Comparison of ENCODE assay signal across 21 cellular contexts in genomic region chr7:70727861-70728260, GRCh38.
DNase-seq lines count a peak whose midpoint lies in the region; ATAC-seq and TF ChIP-seq lines count a peak whose summit lies in the region.
"Had no signal": no experiment of that assay in that cellular context is flagged by ENCODE, and none has a peak within 500 bp of the region (broad histone marks: within the 10 kb centered on the region; RNA-seq: fewer than 3 reads in every experiment).

No MANE protein-coding gene starts in this region.

- H3K36me3 Mint-ChIP-seq in natural killer cell, result no peaks in the 10 kb centered on the region
- H3K36me3 Mint-ChIP-seq in natural killer cell treated with Interleukin-12 subunit alpha and Interleukin-12 subunit beta and Interleukin-15 and Interleukin-18, amount 100 ng/mL, for 72 hours, result no peaks in the 10 kb centered on the region
- no peaks in the 10 kb centered on the region for H3K36me3 Mint-ChIP-seq in activated T-helper 17 cell treated with anti-CD3 and anti-CD28 coated beads, Interleukin-2, amount 50 U/mL, for 72 hours (ENCODE audit: low read depth)
- H3K36me3 Mint-ChIP-seq in activated naive CD8-positive, alpha-beta T cell treated with anti-CD3 and anti-CD28 coated beads, Interleukin-2, amount 50 U/mL, for 24 hours (ENCODE audit: low read depth), result peaks cover 1% of the 10 kb centered on the region

- intact Hi-C loops in natural killer cell (cut with micrococcal nuclease), result no loop called here

- H3K9me3 Mint-ChIP-seq in natural killer cell, result no peaks in the 10 kb centered on the region
- no peaks in the 10 kb centered on the region for H3K9me3 Mint-ChIP-seq in natural killer cell treated with Interleukin-12 subunit alpha and Interleukin-12 subunit beta and Interleukin-15 and Interleukin-18, amount 100 ng/mL, for 72 hours
- peaks cover 3% of the 10 kb centered on the region for H3K9me3 Mint-ChIP-seq in activated T-helper 17 cell treated with anti-CD3 and anti-CD28 coated beads, Interleukin-2, amount 50 U/mL, for 72 hours
- H3K9me3 Mint-ChIP-seq in activated naive CD8-positive, alpha-beta T cell treated with anti-CD3 and anti-CD28 coated beads, Interleukin-2, amount 50 U/mL, for 24 hours, result peaks cover 4% of the 10 kb centered on the region

- peaks cover 32% of the 10 kb centered on the region for H3K36me3 ChIP-seq in iPS-20b (ENCODE audit: insufficient read depth, low read depth, low read length)
- H3K36me3 ChIP-seq: Peyer's patch had no signal

- H3K4me1 ChIP-seq in iPS-20b (ENCODE audit: insufficient read depth, low read length), result peaks cover 40% of the 10 kb centered on the region

- no peak for DNase-seq in natural killer cell
- no peak for DNase-seq in natural killer cell treated with Interleukin-12 subunit alpha and Interleukin-12 subunit beta and Interleukin-15 and Interleukin-18, amount 100 ng/mL, for 72 hours (ENCODE audit: low spot score)
- DNase-seq in NCI-H1105 (lab: John Stamatoyannopoulos, UW), result no peak
- no peak for DNase-seq in activated naive CD8-positive, alpha-beta T cell treated with anti-CD3 and anti-CD28 coated beads, Interleukin-2, amount 50 U/mL, for 24 hours
- no peak for DNase-seq in NCI-H1105 treated with DMSO at 0.1 percent for 48 hours (lab: John Stamatoyannopoulos, UW)
- no peak for DNase-seq in glomerular visceral epithelial cell (ENCODE audit: extremely low spot score)
- DNase-seq: 8988T; COR-L47; DMS 273 treated with DMSO at 0.1 percent for 48 hours; GDM1; KG1; MV-4-11; NCI-H1417 treated with DMSO at 0.1 percent for 48 hours; NCI-H2029; NCI-H2171 treated with DMSO at 0.1 percent for 48 hours; NCI-H446; NCI-H526 treated with DMSO at 0.1 percent for 48 hours; NK-92 treated with Interleukin-12 subunit alpha and Interleukin-12 subunit beta, amount 100 ng/mL, for 24 hours; Peyer's patch had no signal

- H3K27ac Mint-ChIP-seq in natural killer cell, result peak overlapping the region; percentile 45 to 63
- peak overlapping the region in 1 of 2 donors; percentile 62 for H3K27ac Mint-ChIP-seq in natural killer cell treated with Interleukin-12 subunit alpha and Interleukin-12 subunit beta and Interleukin-15 and Interleukin-18, amount 100 ng/mL, for 72 hours
- no peak overlapping the region for H3K27ac Mint-ChIP-seq in activated T-helper 17 cell treated with anti-CD3 and anti-CD28 coated beads, Interleukin-2, amount 50 U/mL, for 72 hours
- no peak overlapping the region for H3K27ac Mint-ChIP-seq in activated naive CD8-positive, alpha-beta T cell treated with anti-CD3 and anti-CD28 coated beads, Interleukin-2, amount 50 U/mL, for 24 hours

- peak overlapping the region; percentile 42 for H3K27ac ChIP-seq in iPS-20b (ENCODE audit: low read length)
- H3K27ac ChIP-seq: Peyer's patch had no signal

- H3K27me3 Mint-ChIP-seq in natural killer cell (ENCODE audit: low read depth in 2 of 2), result no peaks in the 10 kb centered on the region
- no peaks in the 10 kb centered on the region for H3K27me3 Mint-ChIP-seq in natural killer cell treated with Interleukin-12 subunit alpha and Interleukin-12 subunit beta and Interleukin-15 and Interleukin-18, amount 100 ng/mL, for 72 hours
- H3K27me3 Mint-ChIP-seq in activated T-helper 17 cell treated with anti-CD3 and anti-CD28 coated beads, Interleukin-2, amount 50 U/mL, for 72 hours, result no peaks in the 10 kb centered on the region
- no peaks in the 10 kb centered on the region for H3K27me3 Mint-ChIP-seq in activated naive CD8-positive, alpha-beta T cell treated with anti-CD3 and anti-CD28 coated beads, Interleukin-2, amount 50 U/mL, for 24 hours

- peaks cover 6% of the 10 kb centered on the region; the same call in 1 of the 2 replicates for H3K9me3 ChIP-seq in iPS-20b (ENCODE audit: insufficient read depth, low read depth, low read length)
- H3K9me3 ChIP-seq: Peyer's patch had no signal

- peak overlapping the region; percentile 12; the same call in 1 of the 2 replicates for H3K4me3 ChIP-seq in iPS-20b (ENCODE audit: low read length)
- H3K4me3 ChIP-seq: Peyer's patch had no signal

- H3K4me1 Mint-ChIP-seq in natural killer cell, result peaks cover 63 to 75% of the 10 kb centered on the region in 2 donors
- H3K4me1 Mint-ChIP-seq in natural killer cell treated with Interleukin-12 subunit alpha and Interleukin-12 subunit beta and Interleukin-15 and Interleukin-18, amount 100 ng/mL, for 72 hours (ENCODE audit: low read depth in 2 of 2), result peaks cover 36 to 44% of the 10 kb centered on the region in 2 donors
- peaks cover 11% of the 10 kb centered on the region for H3K4me1 Mint-ChIP-seq in activated T-helper 17 cell treated with anti-CD3 and anti-CD28 coated beads, Interleukin-2, amount 50 U/mL, for 72 hours
- H3K4me1 Mint-ChIP-seq in activated naive CD8-positive, alpha-beta T cell treated with anti-CD3 and anti-CD28 coated beads, Interleukin-2, amount 50 U/mL, for 24 hours, result no peaks in the 10 kb centered on the region

- no peak overlapping the region for H3K4me3 Mint-ChIP-seq in natural killer cell
- H3K4me3 Mint-ChIP-seq in natural killer cell treated with Interleukin-12 subunit alpha and Interleukin-12 subunit beta and Interleukin-15 and Interleukin-18, amount 100 ng/mL, for 72 hours, result no peak overlapping the region
- H3K4me3 Mint-ChIP-seq in activated T-helper 17 cell treated with anti-CD3 and anti-CD28 coated beads, Interleukin-2, amount 50 U/mL, for 72 hours, result peak overlapping the region; percentile 24
- no peak overlapping the region for H3K4me3 Mint-ChIP-seq in activated naive CD8-positive, alpha-beta T cell treated with anti-CD3 and anti-CD28 coated beads, Interleukin-2, amount 50 U/mL, for 24 hours

- no peak for ATAC-seq in natural killer cell
- no peak for ATAC-seq in natural killer cell treated with Interleukin-12 subunit alpha and Interleukin-12 subunit beta and Interleukin-15 and Interleukin-18, amount 100 ng/mL, for 72 hours
- ATAC-seq in activated T-helper 17 cell treated with anti-CD3 and anti-CD28 coated beads, Interleukin-2, amount 50 U/mL, for 72 hours (replicated peaks), result no peak
- no peak for ATAC-seq in activated naive CD8-positive, alpha-beta T cell treated with anti-CD3 and anti-CD28 coated beads, Interleukin-2, amount 50 U/mL, for 24 hours

- no peaks in the 10 kb centered on the region for H3K27me3 ChIP-seq in iPS-20b (ENCODE audit: insufficient read depth, low read length)
- H3K27me3 ChIP-seq: Peyer's patch had no signal

- TF ChIP-seq CTCF in natural killer cell (IDR thresholded peaks at IDR 0.05), result no peak

- no peak overlapping the region for H3K9ac ChIP-seq in iPS-20b (ENCODE audit: low read depth, low read length)

Comparison
In these comparisons a context has a peak if more than half of its experiments do, and no peak if none do; other contexts are left out.
1. H3K27ac Mint-ChIP-seq: peak in natural killer cell (2 of 2); none in activated T-helper 17 cell treated with anti-CD3 and anti-CD28 coated beads, Interleukin-2, amount 50 U/mL, for 72 hours (single experiment) and activated naive CD8-positive, alpha-beta T cell treated with anti-CD3 and anti-CD28 coated beads, Interleukin-2, amount 50 U/mL, for 24 hours (single experiment).